In genomic region chr18:62717850-62718229, GRCh38 we compare ENCODE assay signal across 8 cellular contexts. TPM values are rescaled to one million over a fixed set of nuclear protein-coding genes. Genes with fewer than 3 reads are reported as not detected.
A peak's percentile ranks its signal among the peaks of the same experiment; 100 is the strongest.
DNase-seq lines count a peak whose midpoint lies in the region; ATAC-seq, FAIRE-seq and TF ChIP-seq lines count a peak whose summit lies in the region.

No MANE protein-coding gene starts in this region.

- H3K4me3 ChIP-seq in adipocyte (ENCODE audit: low read length): peak overlapping the region; percentile 81
- H3K4me3 ChIP-seq in keratinocyte (ENCODE audit: control insufficient read depth in 2 of 3, extremely low read depth in 1 of 3, insufficient read depth in 2 of 3, low read depth in 1 of 3, low read length in 3 of 3): peak overlapping the region; percentile 69 to 89 (median 88)

- H3K36me3 ChIP-seq in adipocyte (ENCODE audit: control insufficient read depth, insufficient read depth, low read length, severe bottlenecking) (no peaks in the 10 kb centered on the region), keratinocyte (ENCODE audit: control insufficient read depth in 2 of 2, extremely low read depth in 1 of 2, insufficient read depth in 2 of 2, low read length in 2 of 2) (no peaks in the 10 kb centered on the region)

- H2AFZ ChIP-seq in keratinocyte (ENCODE audit: control insufficient read depth, low read length): peak overlapping the region; percentile 82

- H3K27me3 ChIP-seq in adipocyte (replicated peaks; ENCODE audit: control insufficient read depth, insufficient read depth, low read length) (no peaks in the 10 kb centered on the region), keratinocyte (ENCODE audit: control insufficient read depth, extremely low read depth, insufficient read depth, low read length) (no peaks in the 10 kb centered on the region)

- H3K4me2 ChIP-seq in keratinocyte (ENCODE audit: control insufficient read depth, extremely low read depth, insufficient read depth, low read depth, low read length): peak overlapping the region; percentile 95

- H3K27ac ChIP-seq in keratinocyte (ENCODE audit: control insufficient read depth, insufficient read depth, low read length): peak overlapping the region; percentile 91
- H3K27ac ChIP-seq in temporal lobe (ENCODE audit: low read depth, low read length): peak overlapping the region; percentile 59

- peak overlapping the region; percentile 88 for H3K27ac Mint-ChIP-seq in T-helper 2 cell treated with Interferon-gamma antibody and Interleukin-4, amounts not matched to agents 5 μg/mL and 100 μg/mL, for 36 hours

- no peak for TF ChIP-seq CTCF in keratinocyte (optimal IDR thresholded peaks at IDR 0.05 in 1 of 3, IDR thresholded peaks at IDR 0.05 in 1 of 3, conservative IDR thresholded peaks at IDR 0.05 in 1 of 3; ENCODE audit: extremely low read depth in 1 of 3, insufficient read depth in 2 of 3, low read length in 3 of 3)

- no peak for FAIRE-seq in keratinocyte (lab: Jason Lieb, UNC)

- H4K20me1 ChIP-seq in keratinocyte (ENCODE audit: control insufficient read depth, extremely low read depth, insufficient read depth, low read length): no peaks in the 10 kb centered on the region

- peak overlapping the region; percentile 93 for H3K4me3 Mint-ChIP-seq in T-helper 2 cell treated with Interferon-gamma antibody and Interleukin-4, amounts not matched to agents 5 μg/mL and 100 μg/mL, for 36 hours

- dilution Hi-C loops in keratinocyte (cut with MboI; ENCODE audit: extremely low pct_ligation_motif_present, low sequenced_read_pairs): no loop called here

- ATAC-seq in HG02970 (IDR thresholded peaks at IDR 0.05; ENCODE audit: low FRiP score, unreplicated experiment) (no peak), GM21447 (IDR thresholded peaks at IDR 0.05; ENCODE audit: unreplicated experiment) (no peak)

- peaks cover 47% of the 10 kb centered on the region for H3K79me2 ChIP-seq in keratinocyte (ENCODE audit: control insufficient read depth, insufficient read depth, low read length)

- peak overlapping the region; percentile 44 for H3K9ac ChIP-seq in adipocyte (ENCODE audit: low read length)
- H3K9ac ChIP-seq in keratinocyte (ENCODE audit: control insufficient read depth, extremely low read depth, insufficient read depth, low read length): peak overlapping the region; percentile 85

- no peaks in the 10 kb centered on the region for H3K27me3 Mint-ChIP-seq in T-helper 2 cell treated with Interferon-gamma antibody and Interleukin-4, amounts not matched to agents 5 μg/mL and 100 μg/mL, for 36 hours (ENCODE audit: low read depth)

- no peak for DNase-seq in T-helper 2 cell treated with Interferon-gamma antibody and Interleukin-4, amounts not matched to agents 5 μg/mL and 100 μg/mL, for 36 hours (ENCODE audit: low spot score)
- DNase-seq in T-helper 2 cell (no peak), adipocyte (ENCODE audit: low read depth) (peak; percentile 29), keratinocyte (ENCODE audit: low read depth, low spot score) (no peak), DMS 273 (lab: John Stamatoyannopoulos, UW; ENCODE audit: unreplicated experiment) (no peak)

- peaks cover 23% of the 10 kb centered on the region for H3K4me1 ChIP-seq in adipocyte (ENCODE audit: control insufficient read depth, insufficient read depth, low read length)
- H3K4me1 ChIP-seq in keratinocyte (ENCODE audit: control insufficient read depth, extremely low read depth, insufficient read depth, low read length): peaks cover 3% of the 10 kb centered on the region

- H3K9me1 ChIP-seq in keratinocyte (ENCODE audit: control insufficient read depth, extremely low read depth, insufficient read depth, low read length): no peaks in the 10 kb centered on the region

- no peaks in the 10 kb centered on the region for H3K9me3 Mint-ChIP-seq in T-helper 2 cell treated with Interferon-gamma antibody and Interleukin-4, amounts not matched to agents 5 μg/mL and 100 μg/mL, for 36 hours

- peaks cover 15% of the 10 kb centered on the region for H3K36me3 Mint-ChIP-seq in T-helper 2 cell treated with Interferon-gamma antibody and Interleukin-4, amounts not matched to agents 5 μg/mL and 100 μg/mL, for 36 hours (ENCODE audit: low read depth)

- H3K9me3 ChIP-seq in adipocyte (ENCODE audit: control insufficient read depth, low read length): no peaks in the 10 kb centered on the region
- H3K9me3 ChIP-seq in keratinocyte (ENCODE audit: control insufficient read depth, low read depth, low read length): no peaks in the 10 kb centered on the region

- peaks cover 46% of the 10 kb centered on the region for H3K4me1 Mint-ChIP-seq in T-helper 2 cell treated with Interferon-gamma antibody and Interleukin-4, amounts not matched to agents 5 μg/mL and 100 μg/mL, for 36 hours (ENCODE audit: low read depth)

RNA-seq across cellular contexts. Expression of gene PHLPP1, which starts 2.5 kb away (rescaled TPM):
- 5.8 to 10.0 TPM (median 8.4 TPM) in 3 replicates for polyA plus RNA-seq in keratinocyte
- 2.9 TPM for polyA plus RNA-seq in keratinocyte (2011; ENCODE audit: low read depth)
- polyA plus RNA-seq in keratinocyte (2011; cell fraction: cytosol; rRNA removed): 5.0 and 6.7 TPM in 2 replicates
- 12.7 and 13.5 TPM in 2 replicates for polyA plus RNA-seq in keratinocyte (2011; cell fraction: nucleus; rRNA removed)
- polyA plus RNA-seq in keratinocyte (2012; ENCODE audit: low replicate concordance): 5.5 and 7.3 TPM in 2 replicates
- polyA minus RNA-seq in keratinocyte: 12.4 to 21.3 TPM (median 15.6 TPM) in 3 replicates
- 7.3 TPM for polyA minus RNA-seq in keratinocyte (2011; cell fraction: cytosol; rRNA and poly(A)+ RNA removed)
- 13.6 and 34.7 TPM in 2 replicates for polyA minus RNA-seq in keratinocyte (2011; cell fraction: nucleus; rRNA and poly(A)+ RNA removed)
- 17.0 TPM for total RNA-seq in temporal lobe
